ENCODE assay signal across 11 cellular contexts in the genomic region with DNA sequence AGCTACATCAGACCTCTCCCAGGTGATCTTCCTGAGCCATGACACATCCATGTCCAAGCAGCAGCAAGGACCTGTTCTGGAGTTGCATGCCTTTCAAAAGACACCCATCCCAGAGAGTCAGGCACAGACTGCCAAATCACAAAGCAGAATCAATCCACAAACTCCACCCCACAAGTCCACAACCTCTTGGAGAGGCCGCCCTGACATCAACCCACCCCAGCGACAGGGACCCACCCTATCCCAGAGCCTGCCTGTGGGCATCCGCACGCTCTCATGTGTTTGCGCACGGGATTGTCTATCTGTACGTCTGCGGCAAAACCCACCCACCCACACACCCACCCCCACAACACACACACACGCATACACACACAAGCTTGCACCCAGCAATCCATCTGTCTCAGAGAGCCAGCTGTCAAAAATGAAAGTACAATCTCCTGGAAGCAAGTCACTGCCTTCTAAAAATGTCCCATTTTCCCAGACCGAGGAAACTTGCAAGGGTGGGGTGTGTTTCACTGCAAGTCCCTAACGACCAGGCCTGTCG. TPM values are rescaled to one million over a fixed set of nuclear protein-coding genes. Genes with fewer than 3 reads are reported as not detected.
A peak's percentile ranks its signal among the peaks of the same experiment; 100 is the strongest.
DNase-seq lines count a peak whose midpoint lies in the region; ATAC-seq, FAIRE-seq and TF ChIP-seq lines count a peak whose summit lies in the region.
"Had no signal": no experiment of that assay in that cellular context is flagged by ENCODE, and none has a peak within 500 bp of the region (broad histone marks: within the 10 kb centered on the region; RNA-seq: fewer than 3 reads in every experiment).

No MANE protein-coding gene starts in this region.

- H3K27me3 Mint-ChIP-seq in naive thymus-derived CD8-positive, alpha-beta T cell, result peaks cover 0 to 3% (median 0%) of the 10 kb centered on the region in 5 donors

- peaks cover 41 to 94% (median 90%) of the 10 kb centered on the region in 4 donors for H3K4me1 Mint-ChIP-seq in naive thymus-derived CD8-positive, alpha-beta T cell

- no peak overlapping the region for H3K4me3 ChIP-seq in endothelial cell of umbilical vein (replicated peaks in 1 of 3; ENCODE audit: insufficient read depth in 1 of 3, low read depth in 1 of 3, low read length in 3 of 3)
- peak overlapping the region; percentile 27 to 36 for H3K4me3 ChIP-seq in vagina
- H3K4me3 ChIP-seq: K562 had no signal

- POLR2A ChIA-PET in endothelial cell of umbilical vein (lab: Charles Lee), result no interaction called here
- POLR2A ChIA-PET in naive thymus-derived CD8-positive, alpha-beta T cell (lab: Charles Lee), result interaction anchor here (1.6 to 2.1 kb wide), 2 partner anchors 10 kb away, joined by 6 to 9 read pairs; no protein-coding TSS in a partner anchor

- BruUV-seq in endothelial cell of umbilical vein (replicated peaks; lab: Mats Ljungman, UMichigan), result no TSS peak

- no peak overlapping the region for H3K27ac ChIP-seq in endothelial cell of umbilical vein (ENCODE audit: insufficient read depth, low read depth, low read length)
- peak overlapping the region; percentile 94 for H3K27ac ChIP-seq in vagina

- H3K9ac ChIP-seq in endothelial cell of umbilical vein (replicated peaks; ENCODE audit: extremely low read depth, insufficient read depth, low read length), result no peak overlapping the region

- no peaks in the 10 kb centered on the region for H4K20me1 ChIP-seq in endothelial cell of umbilical vein (replicated peaks; ENCODE audit: control insufficient read depth, extremely low read depth, insufficient read depth, low read length)

- H3K36me3 ChIP-seq in endothelial cell of umbilical vein (ENCODE audit: control insufficient read depth in 2 of 2, extremely low read depth in 1 of 2, insufficient read depth in 2 of 2, low read length in 2 of 2) (peaks cover 0 to 2% of the 10 kb centered on the region in 2 experiments), vagina (no peaks in the 10 kb centered on the region)

- DNase-seq in Right ventricle myocardium inferior (ENCODE audit: missing footprints) (no peak), cardiac septum (ENCODE audit: low spot score) (no peak), endothelial cell of umbilical vein (ENCODE audit: low read depth, low spot score) (peak; percentile 20), vagina (ENCODE audit: extremely low spot score in 2 of 2) (no peak), kidney glomerular epithelial cell (lab: John Stamatoyannopoulos, UW) (no peak), ecto neural progenitor cell (ENCODE audit: low spot score) (no peak), T1000 (lab: John Stamatoyannopoulos, UW) (no peak)
- DNase-seq in naive thymus-derived CD8-positive, alpha-beta T cell, result no peak
- DNase-seq: COR-L47 had no signal

- H2AFZ ChIP-seq in endothelial cell of umbilical vein (ENCODE audit: low read depth, low read length), result no peak overlapping the region

- H3K4me2 ChIP-seq in endothelial cell of umbilical vein (ENCODE audit: insufficient read depth, low read length), result no peak overlapping the region

- peak overlapping the region in 6 of 10 donors; percentile 7 to 33 (median 19) for H3K4me3 Mint-ChIP-seq in naive thymus-derived CD8-positive, alpha-beta T cell

- peak; percentile 12 for ATAC-seq in Right ventricle myocardium inferior
- ATAC-seq in naive thymus-derived CD8-positive, alpha-beta T cell, result no peak
- ATAC-seq: K562 had no signal

- intact Hi-C loops in Right ventricle myocardium inferior (cut with DNase I), result loop anchor here (5.0 kb wide), 2 partner anchors 52 to 87 kb away; no protein-coding TSS in a partner anchor
- intact Hi-C loops in cardiac septum (cut with DNase I), result loop anchor here (10.0 kb wide), 1 partner anchor 394 kb away; no protein-coding TSS in a partner anchor
- intact Hi-C loops in endothelial cell of umbilical vein (cut with micrococcal nuclease), result no loop called here
- intact Hi-C loops in vagina (cut with DNase I), result no loop called here

- H3K36me3 Mint-ChIP-seq in naive thymus-derived CD8-positive, alpha-beta T cell, result no peaks in the 10 kb centered on the region

- no peaks in the 10 kb centered on the region for H3K9me1 ChIP-seq in endothelial cell of umbilical vein (replicated peaks; ENCODE audit: control insufficient read depth, extremely low read depth, insufficient read depth, low read length)

- H3K9me3 ChIP-seq in endothelial cell of umbilical vein (replicated peaks; ENCODE audit: control insufficient read depth, insufficient read depth, low read length) (no peaks in the 10 kb centered on the region), vagina (no peaks in the 10 kb centered on the region)

- no peaks in the 10 kb centered on the region for H3K9me3 Mint-ChIP-seq in naive thymus-derived CD8-positive, alpha-beta T cell

- CTCF ChIA-PET in endothelial cell of umbilical vein (lab: Charles Lee), result no interaction called here

- peak overlapping the region in 7 of 10 donors; percentile 3 to 91 (median 73) for H3K27ac Mint-ChIP-seq in naive thymus-derived CD8-positive, alpha-beta T cell

- no peaks in the 10 kb centered on the region for H3K27me3 ChIP-seq in endothelial cell of umbilical vein (ENCODE audit: control insufficient read depth in 2 of 2, insufficient read depth in 2 of 2, low read length in 2 of 2)
- H3K27me3 ChIP-seq in vagina, result no peaks in the 10 kb centered on the region

- TF ChIP-seq CTCF in endothelial cell of umbilical vein (IDR thresholded peaks at IDR 0.05; ENCODE audit: extremely low read depth in 1 of 2, insufficient read depth in 1 of 2, low read depth in 1 of 2, low read length in 2 of 2), result no peak
- TF ChIP-seq CTCF in vagina (IDR thresholded peaks at IDR 0.05), result no peak

- dilution Hi-C loops in endothelial cell of umbilical vein (cut with MboI; ENCODE audit: extremely low pct_ligation_motif_present, low sequenced_read_pairs), result no loop called here

- TF ChIP-seq POLR2A in endothelial cell of umbilical vein (IDR thresholded peaks at IDR 0.05; ENCODE audit: low read depth, low read length) (no peak), vagina (IDR thresholded peaks at IDR 0.05) (no peak)

- H3K4me1 ChIP-seq in endothelial cell of umbilical vein (ENCODE audit: control insufficient read depth, extremely low read depth, insufficient read depth, low read length) (peaks cover 62% of the 10 kb centered on the region), vagina (peaks cover 100% of the 10 kb centered on the region)

- peaks cover 10% of the 10 kb centered on the region for H3K79me2 ChIP-seq in endothelial cell of umbilical vein (ENCODE audit: control insufficient read depth, insufficient read depth, low read length)

- no peak for FAIRE-seq in endothelial cell of umbilical vein (lab: Jason Lieb, UNC)
- FAIRE-seq: K562, urothelium cell line had no signal

TF ChIP-seq in endothelial cell of umbilical vein, 7 proteins besides CTCF, POLR2A, EP300 and RAD21:
- TF ChIP-seq, protein P1, sequence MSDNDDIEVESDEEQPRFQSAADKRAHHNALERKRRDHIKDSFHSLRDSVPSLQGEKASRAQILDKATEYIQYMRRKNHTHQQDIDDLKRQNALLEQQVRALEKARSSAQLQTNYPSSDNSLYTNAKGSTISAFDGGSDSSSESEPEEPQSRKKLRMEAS (IDR thresholded peaks at IDR 0.05; ENCODE audit: insufficient read depth, insufficient read length), result no peak
- TF ChIP-seq FOS (IDR thresholded peaks at IDR 0.05; ENCODE audit: borderline replicate concordance, insufficient read depth, low read length) (no peak), JUN (IDR thresholded peaks at IDR 0.05; ENCODE audit: borderline replicate concordance, insufficient read depth, insufficient read length, low read depth) (no peak), EZH2 (IDR thresholded peaks at IDR 0.05; ENCODE audit: borderline replicate concordance, low read depth, low read length, severe bottlenecking) (no peak), POLR2AphosphoS5 (IDR thresholded peaks at IDR 0.05; ENCODE audit: insufficient read depth, low read depth, low read length) (no peak), GATA2 (IDR thresholded peaks at IDR 0.05; ENCODE audit: insufficient read depth, insufficient read length, low read depth, low read length) (no peak)

RNA-seq across cellular contexts. Expression of a gene that starts 11.9 kb away (rescaled TPM):
- total RNA-seq in Right ventricle myocardium inferior, result 12.0 TPM
- 42.4 TPM for total RNA-seq in cardiac septum
- 3.6 and 4.6 TPM in 2 replicates for total RNA-seq in endothelial cell of umbilical vein
- polyA plus RNA-seq in endothelial cell of umbilical vein, result 8.0 and 10.2 TPM in 2 replicates
- 4.5 TPM in 2 replicates for polyA plus RNA-seq in endothelial cell of umbilical vein (2011; cell fraction: cytosol; rRNA removed)
- 5.0 and 9.0 TPM in 2 replicates for polyA plus RNA-seq in endothelial cell of umbilical vein (2011; cell fraction: nucleus; rRNA removed)
- 1.9 and 3.2 TPM in 2 replicates for polyA plus RNA-seq in endothelial cell of umbilical vein (2012)
- polyA minus RNA-seq in endothelial cell of umbilical vein, result 12.6 and 15.2 TPM in 2 replicates
- polyA minus RNA-seq in endothelial cell of umbilical vein (2011; cell fraction: cytosol; rRNA and poly(A)+ RNA removed), result 20.6 TPM
- 8.1 and 15.0 TPM in 2 replicates for polyA minus RNA-seq in endothelial cell of umbilical vein (2011; cell fraction: nucleus; rRNA and poly(A)+ RNA removed)
- total RNA-seq in naive thymus-derived CD8-positive, alpha-beta T cell, result 10 to 100 TPM; 30.9 to 32.5 TPM
- 1 to 10 TPM; 2.3 to 4.9 (median 4.8) TPM for polyA plus RNA-seq in naive thymus-derived CD8-positive, alpha-beta T cell
- 34.1 TPM for total RNA-seq in vagina

Comparison
In these comparisons a context has a peak if more than half of its experiments do, and no peak if none do; other contexts are left out.
1. H3K4me3 ChIP-seq: peak in vagina (2 of 2); none in endothelial cell of umbilical vein (0 of 3).
2. intact Hi-C loops: an anchor here in Right ventricle myocardium inferior (5.0 kb wide) and cardiac septum (10.0 kb wide); none called in endothelial cell of umbilical vein and vagina.